ENCODE assay signal across 8 cellular contexts in genomic region chr3:33047842-33048834, GRCh38. TPM values are rescaled to one million over a fixed set of nuclear protein-coding genes. Genes with fewer than 3 reads are reported as not detected.
DNase-seq lines count a peak whose midpoint lies in the region; ATAC-seq, FAIRE-seq and TF ChIP-seq lines count a peak whose summit lies in the region.

No MANE protein-coding gene starts in this region.

- H3K79me2 ChIP-seq in DOHH2 (ENCODE audit: control insufficient read depth, low read length): no peaks in the 10 kb centered on the region
- H3K79me2 ChIP-seq in PC-9 (ENCODE audit: low read depth): no peaks in the 10 kb centered on the region

- intact Hi-C loops in PC-9 (cut with micrococcal nuclease; ENCODE audit: unreplicated experiment): no loop called here
- intact Hi-C loops in posterior cingulate gyrus (cut with DNase I): no loop called here

- no peaks in the 10 kb centered on the region for H3K9me3 ChIP-seq in DOHH2 (ENCODE audit: control insufficient read depth, insufficient read depth, low read length)
- no peaks in the 10 kb centered on the region for H3K9me3 ChIP-seq in Peyer's patch
- H3K9me3 ChIP-seq in PC-9 (ENCODE audit: insufficient read depth, low read depth): no peaks in the 10 kb centered on the region

- H3K4me1 ChIP-seq in DOHH2 (ENCODE audit: control insufficient read depth, low read length) (peaks cover 42% of the 10 kb centered on the region), Peyer's patch (peaks cover 0 to 37% (median 8%) of the 10 kb centered on the region in 4 donors), PC-9 (replicated peaks; ENCODE audit: insufficient read depth) (no peaks in the 10 kb centered on the region)

- H2AFZ ChIP-seq in PC-9: no peak overlapping the region

- H3F3A ChIP-seq in DOHH2 (ENCODE audit: control insufficient read depth, insufficient read depth) (peaks cover 6% of the 10 kb centered on the region; the same call in 1 of the 2 replicates), PC-9 (ENCODE audit: insufficient read depth, low read depth) (no peaks in the 10 kb centered on the region)

- ATAC-seq in GM21529 (IDR thresholded peaks at IDR 0.05; ENCODE audit: unreplicated experiment): peak; percentile 83

- POLR2A ChIA-PET in PC-9 (lab: Charles Lee; ENCODE audit: unreplicated experiment): no interaction called here

- CTCF ChIA-PET in PC-9 (lab: Charles Lee): no interaction called here

- no peak for FAIRE-seq in frontal cortex (lab: Jason Lieb, UNC)

- H3K36me3 ChIP-seq in DOHH2 (ENCODE audit: control insufficient read depth, low read length): peaks cover 9% of the 10 kb centered on the region
- H3K36me3 ChIP-seq in Peyer's patch: peaks cover 0 to 59% (median 0%) of the 10 kb centered on the region in 3 donors
- no peaks in the 10 kb centered on the region for H3K36me3 ChIP-seq in PC-9 (ENCODE audit: low read depth)

- H3K27me3 ChIP-seq in DOHH2 (ENCODE audit: control insufficient read depth, low read length) (no peaks in the 10 kb centered on the region), Peyer's patch (no peaks in the 10 kb centered on the region), PC-9 (ENCODE audit: insufficient read depth, low read depth) (no peaks in the 10 kb centered on the region)

- H3K4me2 ChIP-seq in DOHH2 (ENCODE audit: low read length) (peak overlapping the region; percentile 41), PC-9 (no peak overlapping the region)

- H3K9me2 ChIP-seq in DOHH2 (replicated peaks; ENCODE audit: control insufficient read depth, low read length): no peaks in the 10 kb centered on the region
- H3K9me2 ChIP-seq in PC-9 (ENCODE audit: insufficient read depth): no peaks in the 10 kb centered on the region

- no peak for TF ChIP-seq CTCF in DOHH2 (IDR thresholded peaks at IDR 0.05; ENCODE audit: low read depth, low read length, poor library complexity, severe bottlenecking)
- no peak for TF ChIP-seq CTCF in Peyer's patch (IDR thresholded peaks at IDR 0.05)
- no peak for TF ChIP-seq CTCF in PC-9 (conservative IDR thresholded peaks at IDR 0.05)

- H4K20me1 ChIP-seq in DOHH2 (ENCODE audit: control insufficient read depth, insufficient read depth, low read depth, low read length) (no peaks in the 10 kb centered on the region), PC-9 (ENCODE audit: insufficient read depth) (no peaks in the 10 kb centered on the region)

- peak overlapping the region; percentile 26 for H3K4me3 ChIP-seq in DOHH2 (ENCODE audit: low read length)
- no peak overlapping the region for H3K4me3 ChIP-seq in Peyer's patch
- no peak overlapping the region for H3K4me3 ChIP-seq in PC-9

- no peak for TF ChIP-seq POLR2A in Peyer's patch (IDR thresholded peaks at IDR 0.05)

- BruUV-seq in PC-9 (replicated peaks; lab: Mats Ljungman, UMichigan): no TSS peak

- DNase-seq in Peyer's patch (peak in 2 of 3 donors; percentile 39 to 60), epithelial cell of prostate (ENCODE audit: low read depth, low spot score) (no peak), anterior cingulate cortex (lab: John Stamatoyannopoulos, UW) (no peak), PC-9 (no peak), frontal cortex (ENCODE audit: low spot score in 2 of 2) (no peak), posterior cingulate gyrus (no peak)

- H3K27ac ChIP-seq in DOHH2 (ENCODE audit: low read depth, low read length) (peak overlapping the region; percentile 40), Peyer's patch (peak overlapping the region; percentile 19 to 79 (median 60)), epithelial cell of prostate (peak overlapping the region; percentile 44), PC-9 (no peak overlapping the region)

RNA-seq across cellular contexts. Expression of gene GLB1, which starts 48.8 kb away (rescaled TPM):
- total RNA-seq in Peyer's patch (100 to 1,000 TPM in 1 of 4 donors, 10 to 100 TPM in 3; 59.4 to 179 (median 66.7) TPM), PC-9 (2021) (57.0 and 67.0 TPM in 2 replicates), frontal cortex (11.4 TPM)

RNA-seq across cellular contexts. Expression of gene TMPPE, which starts 48.8 kb away (rescaled TPM):
- total RNA-seq in Peyer's patch: 10 to 100 TPM in 3 of 4 donors, 1 to 10 TPM in 1; 3.3 to 19.8 (median 18.2) TPM
- 5.4 and 6.2 TPM in 2 replicates for total RNA-seq in PC-9 (2021)
- total RNA-seq in frontal cortex: 2.9 TPM

Comparison
In these comparisons a context has a peak if more than half of its experiments do, and no peak if none do; other contexts are left out.
1. DNase-seq: peak in Peyer's patch (2 of 3); none in epithelial cell of prostate (single experiment), anterior cingulate cortex (0 of 58), PC-9 (0 of 2), frontal cortex (0 of 2) and posterior cingulate gyrus (0 of 10).